Comparison of ENCODE assay signal across 8 cellular contexts in the genomic region with DNA sequence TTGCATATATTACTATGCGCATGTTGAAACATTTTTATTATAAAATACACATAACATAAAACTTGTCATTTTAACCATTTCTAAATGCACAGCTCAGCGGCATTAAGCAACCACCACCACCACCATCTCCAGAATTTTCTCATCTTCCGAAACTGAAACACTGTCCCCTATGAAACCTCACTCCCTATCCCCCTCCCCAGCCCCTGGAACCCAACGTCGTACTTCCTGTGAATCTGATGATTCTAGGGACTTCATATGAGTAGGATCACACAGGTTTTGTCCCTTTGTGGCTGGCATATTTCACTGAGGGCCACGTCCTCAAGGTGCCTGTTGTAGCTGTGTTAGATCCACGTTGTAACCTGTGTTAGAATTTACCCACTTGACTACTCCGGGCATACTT. TPM values are rescaled to one million over a fixed set of nuclear protein-coding genes. Genes with fewer than 3 reads are reported as not detected.
DNase-seq lines count a peak whose midpoint lies in the region; ATAC-seq and TF ChIP-seq lines count a peak whose summit lies in the region.

No MANE protein-coding gene starts in this region.

- no peak for DNase-seq in SK-N-MC (ENCODE audit: low read depth, low spot score)
- DNase-seq in fibroblast of villous mesenchyme (ENCODE audit: low read depth) = no peak
- DNase-seq in NOMO-1 treated with dmso at 0.1 percent for 144 hours (lab: John Stamatoyannopoulos, UW; ENCODE audit: unreplicated experiment) = no peak
- DNase-seq in activated CD4-positive, alpha-beta T cell treated with anti-CD3 and anti-CD28 coated beads for 1 hour = no peak
- DNase-seq in epidermal melanocyte (ENCODE audit: insufficient read length, low spot score) = no peak

- CTCF ChIA-PET in HEK293 (lab: Yijun Ruan, JAX) = interaction anchor here (0.6 to 1.0 kb wide), 2 partner anchors 15 to 816 kb away, joined by 3 read pairs; no protein-coding TSS in a partner anchor

- no peak overlapping the region for H3K4me3 ChIP-seq in HEK293 (ENCODE audit: low read depth, low read length)
- peak overlapping the region; percentile 76 for H3K4me3 ChIP-seq in SK-N-MC
- H3K4me3 ChIP-seq in fibroblast of villous mesenchyme (ENCODE audit: low read depth, low read length) = peak overlapping the region; percentile 90
- H3K4me3 ChIP-seq in skeletal muscle tissue (ENCODE audit: low read length in 3 of 3) = peak overlapping the region; percentile 81 to 87 (median 84)

- H3K4me1 ChIP-seq in HEK293 (ENCODE audit: control insufficient read depth, insufficient read depth, low read length) = peaks cover 6% of the 10 kb centered on the region; the same call in 1 of the 2 replicates
- H3K4me1 ChIP-seq in skeletal muscle tissue (ENCODE audit: control insufficient read depth in 3 of 3, insufficient read depth in 3 of 3, low read length in 3 of 3) = peaks cover 9 to 27% (median 20%) of the 10 kb centered on the region in 3 donors

- H3K36me3 ChIP-seq in HEK293 (ENCODE audit: control insufficient read depth in 2 of 2, insufficient read depth in 1 of 2, low read length in 2 of 2) (peaks cover 0 to 14% of the 10 kb centered on the region in 2 experiments; a peak in 1 of 3 replicates), SK-N-MC (ENCODE audit: insufficient read depth, low read length) (peaks cover 2% of the 10 kb centered on the region; the same call in 1 of the 2 replicates), skeletal muscle tissue (ENCODE audit: control insufficient read depth in 3 of 3, insufficient read depth in 3 of 3, low read length in 3 of 3) (peaks cover 0 to 2% (median 0%) of the 10 kb centered on the region in 3 donors)

- H3K27ac ChIP-seq in HEK293 (ENCODE audit: extremely low read depth, low read depth, low read length) (no peak overlapping the region), SK-N-MC (peak overlapping the region; percentile 63; the same call in 1 of the 2 replicates), skeletal muscle tissue (ENCODE audit: low read depth, low read length) (no peak overlapping the region)

- H3K27me3 ChIP-seq in skeletal muscle tissue (ENCODE audit: control insufficient read depth in 3 of 3, insufficient read depth in 3 of 3, low read length in 3 of 3) = no peaks in the 10 kb centered on the region

- no peak for TF ChIP-seq CTCF in HEK293 (tag by site-specific recombination; IDR thresholded peaks at IDR 0.05)
- no peak for TF ChIP-seq CTCF in fibroblast of villous mesenchyme (IDR thresholded peaks at IDR 0.05; ENCODE audit: insufficient read depth, low read depth, low read length)

- POLR2A ChIA-PET in HEK293 (lab: Yijun Ruan, JAX) = no interaction called here

- peak overlapping the region; percentile 80 for H3K9ac ChIP-seq in SK-N-MC (ENCODE audit: insufficient read length)
- H3K9ac ChIP-seq in skeletal muscle tissue (ENCODE audit: low read depth in 1 of 3, low read length in 3 of 3) = peak overlapping the region in 2 of 3 donors; percentile 71 to 90

- H3K9me3 ChIP-seq in HEK293 (ENCODE audit: control insufficient read depth, insufficient read depth, low read depth, low read length) (no peaks in the 10 kb centered on the region), SK-N-MC (ENCODE audit: low read depth, low read length) (no peaks in the 10 kb centered on the region), skeletal muscle tissue (ENCODE audit: control insufficient read depth in 3 of 3, low read length in 3 of 3) (no peaks in the 10 kb centered on the region)

- ATAC-seq in HG02870 (IDR thresholded peaks at IDR 0.05; ENCODE audit: unreplicated experiment) = no peak

TF ChIP-seq in HEK293, 187 proteins besides CTCF, POLR2A, EP300 and RAD21:
- TF ChIP-seq ZNF335 (tag by site-specific recombination; conservative IDR thresholded peaks at IDR 0.05) (peak; percentile 69; the same call in 1 of the 2 replicates), ZNF10 (tag by site-specific recombination; IDR thresholded peaks at IDR 0.05) (no peak), ZNF626 (tag by site-specific recombination; IDR thresholded peaks at IDR 0.05) (no peak)
- TF ChIP-seq, protein P1, sequence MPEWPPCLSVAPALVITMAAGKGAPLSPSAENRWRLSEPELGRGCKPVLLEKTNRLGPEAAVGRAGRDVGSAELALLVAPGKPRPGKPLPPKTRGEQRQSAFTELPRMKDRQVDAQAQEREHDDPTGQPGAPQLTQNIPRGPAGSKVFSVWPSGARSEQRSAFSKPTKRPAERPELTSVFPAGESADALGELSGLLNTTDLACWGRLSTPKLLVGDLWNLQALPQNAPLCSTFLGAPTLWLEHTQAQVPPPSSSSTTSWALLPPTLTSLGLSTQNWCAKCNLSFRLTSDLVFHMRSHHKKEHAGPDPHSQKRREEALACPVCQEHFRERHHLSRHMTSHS (tag by site-specific recombination; IDR thresholded peaks at IDR 0.05) = no peak
TF ChIP-seq in HEK293: peak in this region for 1.

RNA-seq across cellular contexts. Expression of a gene that starts 0.7 kb away (rescaled TPM):
- 137 and 180 TPM in 2 replicates for total RNA-seq in fibroblast of villous mesenchyme
- 114 TPM for total RNA-seq in skeletal muscle tissue

RNA-seq across cellular contexts. Expression of a gene that starts 28.8 kb away (rescaled TPM):
- total RNA-seq in fibroblast of villous mesenchyme (not detected in 2 replicates), skeletal muscle tissue (not detected)

RNA-seq across cellular contexts. Expression of a gene that starts 57.7 kb away (rescaled TPM):
- 10.4 and 10.6 TPM in 2 replicates for total RNA-seq in fibroblast of villous mesenchyme
- total RNA-seq in skeletal muscle tissue = 9.9 TPM

RNA-seq across cellular contexts. Expression of a gene that starts 57.9 kb away (rescaled TPM):
- under 0.01 and 0.43 TPM in 2 replicates for total RNA-seq in fibroblast of villous mesenchyme
- not detected for total RNA-seq in skeletal muscle tissue

RNA-seq across cellular contexts. Expression of a gene that starts 57.9 kb away (rescaled TPM):
- total RNA-seq in fibroblast of villous mesenchyme (30.9 and 31.5 TPM in 2 replicates), skeletal muscle tissue (4.2 TPM)
